Comparison of ENCODE assay signal across 7 cellular contexts in the genomic region with DNA sequence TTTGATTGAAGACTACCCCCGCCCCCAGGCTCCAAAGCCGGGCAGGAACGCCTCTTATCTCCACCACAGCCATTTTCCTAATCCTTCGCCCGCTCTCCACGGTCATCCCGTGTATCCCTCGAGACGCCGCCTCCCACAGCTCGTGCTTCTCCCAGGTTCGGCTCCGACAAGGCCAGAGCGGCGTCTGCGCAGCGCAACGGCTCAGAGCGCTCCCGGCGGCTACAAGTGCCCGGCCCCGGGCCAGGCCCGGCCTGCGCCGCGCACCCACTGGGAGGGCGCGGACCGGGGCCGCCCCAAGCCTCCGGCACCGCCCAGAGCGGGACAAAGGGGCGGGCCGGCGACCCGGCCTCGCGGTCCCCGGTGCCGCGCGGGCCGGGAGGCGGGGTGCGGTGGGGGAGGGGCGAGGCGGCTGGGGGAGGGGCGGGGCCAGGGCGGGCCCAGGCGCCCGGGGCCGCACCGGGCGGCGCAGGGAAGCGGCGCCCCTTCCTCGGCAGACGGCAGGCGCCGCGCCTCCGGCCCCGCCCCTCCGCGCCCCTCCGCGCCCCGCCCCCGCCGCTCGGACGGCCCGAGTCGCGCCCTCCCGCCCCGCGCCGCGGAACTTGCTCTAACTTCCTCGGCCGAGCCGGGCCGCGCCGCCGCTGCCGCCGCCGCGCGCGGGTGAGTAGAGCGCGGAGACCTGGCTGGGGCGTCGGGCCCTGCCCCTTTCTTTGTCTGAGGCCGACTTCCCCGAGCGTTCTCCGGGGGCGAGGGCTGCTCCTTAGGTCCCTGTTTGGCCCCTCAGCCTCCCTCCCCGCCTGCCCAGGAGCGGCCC. TPM values are rescaled to one million over a fixed set of nuclear protein-coding genes. Genes with fewer than 3 reads are reported as not detected.
DNase-seq lines count a peak whose midpoint lies in the region; FAIRE-seq and TF ChIP-seq lines count a peak whose summit lies in the region.

A gene with protein sequence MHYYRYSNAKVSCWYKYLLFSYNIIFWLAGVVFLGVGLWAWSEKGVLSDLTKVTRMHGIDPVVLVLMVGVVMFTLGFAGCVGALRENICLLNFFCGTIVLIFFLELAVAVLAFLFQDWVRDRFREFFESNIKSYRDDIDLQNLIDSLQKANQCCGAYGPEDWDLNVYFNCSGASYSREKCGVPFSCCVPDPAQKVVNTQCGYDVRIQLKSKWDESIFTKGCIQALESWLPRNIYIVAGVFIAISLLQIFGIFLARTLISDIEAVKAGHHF (plus strand): TSS at position 596 of the 811 bp plus-strand sequence. CDS start 34,924 bp downstream, outside the sequence.

- no peaks in the 10 kb centered on the region for H3K9me3 ChIP-seq in small intestine (ENCODE audit: control insufficient read depth, low read depth)

- no peaks in the 10 kb centered on the region for H3K9me3 Mint-ChIP-seq in HFFc6

- in situ Hi-C loops in GM13977 (cut with MboI; ENCODE audit: low pct_unique_long_range_greater_than_20kb, low sequenced_read_pairs, unreplicated experiment): no loop called here

- DNase-seq in GM13977 (ENCODE audit: low spot score): peak; percentile 97
- DNase-seq in HFFc6: peak; percentile 79
- DNase-seq in NCI-H1092 (lab: John Stamatoyannopoulos, UW): peak; percentile 40
- DNase-seq in cardiac fibroblast (ENCODE audit: low read depth in 2 of 2): peak; percentile 76 to 88
- DNase-seq in iPS-NIHi7 (ENCODE audit: extremely low spot score): peak; percentile 90
- peak; percentile 86 for DNase-seq in small intestine

- no peaks in the 10 kb centered on the region for H3K27me3 ChIP-seq in small intestine (ENCODE audit: control insufficient read depth in 2 of 2, insufficient read depth in 2 of 2, low read length in 2 of 2)

- TF ChIP-seq CTCF in GM13977 (IDR thresholded peaks at IDR 0.05; ENCODE audit: extremely low read depth, insufficient read depth, missing control alignments) (no peak), HFFc6 (IDR thresholded peaks at IDR 0.05) (0 out of 2 replicates have a peak, but pooled peaks have one; percentile 6), WI38 (IDR thresholded peaks at IDR 0.05; ENCODE audit: low read depth, low read length) (no peak), cardiac fibroblast (IDR thresholded peaks at IDR 0.05; ENCODE audit: low read depth, low read length) (no peak)

- H3K4me3 ChIP-seq in WI38 (ENCODE audit: low read depth, low read length) (peak within 1 kb of the TSS; percentile 70), cardiac fibroblast (replicated peaks in 1 of 2; ENCODE audit: low read depth in 2 of 2, low read length in 2 of 2) (peak within 1 kb of the TSS; percentile 76 to 82), small intestine (ENCODE audit: low read depth in 1 of 2, low read length in 2 of 2) (peak within 1 kb of the TSS; percentile 82 to 85)

- peaks cover 7 to 12% of the 10 kb centered on the region in 2 donors for H3K4me1 ChIP-seq in small intestine (ENCODE audit: control insufficient read depth in 2 of 2, insufficient read depth in 1 of 2, low read depth in 1 of 2, low read length in 1 of 2)

- H3K36me3 Mint-ChIP-seq in HFFc6 (ENCODE audit: low read depth): peaks cover 13% of the 10 kb centered on the region

- peaks cover 37% of the 10 kb centered on the region for H3K4me1 Mint-ChIP-seq in HFFc6 (ENCODE audit: low read depth)

- WGBS in small intestine, 3 donors: 0 to 1% (median 1%) methylated on average over 41 to 107 of the region's 107 CpGs

- no peaks in the 10 kb centered on the region for H3K36me3 ChIP-seq in small intestine (ENCODE audit: control insufficient read depth in 2 of 2, insufficient read depth in 2 of 2, low read length in 2 of 2)

- peak within 1 kb of the TSS; percentile 97 to 98 for H3K27ac ChIP-seq in small intestine (ENCODE audit: low read depth in 1 of 2, low read length in 1 of 2)

- no peaks in the 10 kb centered on the region for H3K27me3 Mint-ChIP-seq in HFFc6 (ENCODE audit: insufficient read depth)

- peak within 1 kb of the TSS; percentile 91 for H3K27ac Mint-ChIP-seq in HFFc6

- H3K4me3 Mint-ChIP-seq in HFFc6: peak within 1 kb of the TSS; percentile 97

- no peak for FAIRE-seq in small intestine (lab: Jason Lieb, UNC)

RNA-seq across cellular contexts. Expression of the gene that starts here (rescaled TPM):
- 10 to 100 TPM; 72.9 to 96.2 (median 84.5) TPM for total RNA-seq in HFFc6 (2021; fragmentation: NEBNext Ultra II Directional; extraction: Animal tissue kit (Norgen Biotek cat#: 25700))
- polyA plus RNA-seq in small intestine: 10 to 100 TPM in 1 of 3 donors, 1 to 10 TPM in 2; 7.4 to 56.5 (median 8.4) TPM

Comparison
In these comparisons a context has a peak if more than half of its experiments do, and no peak if none do; other contexts are left out.
1. Peak in every context shown above with its lines: DNase-seq, H3K4me3 ChIP-seq and H3K27ac ChIP-seq.
2. DNase-seq: peak in every context shown above with its lines; median percentile 97 in GM13977; 90 in iPS-NIHi7; 86 in small intestine; 82 in cardiac fibroblast; 79 in HFFc6; 40 in NCI-H1092.